Comparison of ENCODE assay signal across 34 cellular contexts in genomic region chr2:149872041-149872440, GRCh38.
"Had no signal": no experiment of that assay in that cellular context is flagged by ENCODE, and none has a peak within 500 bp of the region (broad histone marks: within the 10 kb centered on the region; RNA-seq: fewer than 3 reads in every experiment).

No MANE protein-coding gene starts in this region.

- H3K9me3 ChIP-seq: ascending aorta, body of pancreas, Peyer's patch had no signal

- H3K27me3 ChIP-seq: ascending aorta, body of pancreas, MG63, Peyer's patch had no signal

- H3K36me3 ChIP-seq: ascending aorta, MG63, Peyer's patch, WERI-Rb-1 had no signal

- DNase-seq: activated CD4-positive, alpha-beta T cell treated with anti-CD3 and anti-CD28 coated beads for 1 hour; activated CD4-positive, alpha-beta T cell treated with anti-CD3 and anti-CD28 coated beads, Interleukin-2, amount 10 ng/mL, durations not matched to agents 24 days and 14 days; activated CD4-positive, alpha-beta T cell treated with anti-CD3 and anti-CD28 coated beads, Interleukin-2, amount 50 U/mL, for 4 hours; activated CD4-positive, CD25-positive, alpha-beta regulatory T cell; activated CD8-positive, alpha-beta T cell treated with anti-CD3 and anti-CD28 coated beads for 36 hours; activated effector memory CD4-positive, alpha-beta T cell treated with anti-CD3 and anti-CD28 coated beads, Interleukin-2, amount 50 U/mL, for 16 hours; activated naive CD4-positive, alpha-beta T cell; activated naive CD4-positive, alpha-beta T cell treated with anti-CD3 and anti-CD28 coated beads, Interleukin-2, amount 50 U/mL, for 16 hours; activated naive CD8-positive, alpha-beta T cell treated with anti-CD3 and anti-CD28 coated beads for 36 hours; activated T-cell treated with anti-CD3 and anti-CD28 coated beads, Interleukin-2, amount 50 U/mL, for 1 hour; activated T-cell treated with anti-CD3 and anti-CD28 coated beads, Interleukin-2, amount 50 U/mL, for 72 hours; amygdala; body of pancreas; caudate nucleus; cerebellar nuclear complex; MG63; NCI-H1092; NCI-H1436 treated with DMSO at 0.1 percent for 48 hours; NCI-H1694 treated with DMSO at 0.1 percent for 48 hours; NCI-H2029; NCI-H345; NCI-H524 treated with DMSO at 0.1 percent for 48 hours; NK-92 treated with Interleukin-12 subunit alpha and Interleukin-12 subunit beta, amount 100 ng/mL, for 24 hours; PC-3; Peyer's patch; RPMI8226; SIG-M5; T-cell; T-helper 17 cell; T-helper 9 cell; WERI-Rb-1 had no signal

- H3K4me1 ChIP-seq: ascending aorta, body of pancreas, Peyer's patch had no signal

- H3K27ac ChIP-seq: ascending aorta, body of pancreas, Peyer's patch, WERI-Rb-1 had no signal

- ATAC-seq: activated CD8-positive, alpha-beta T cell treated with anti-CD3 and anti-CD28 coated beads for 36 hours; activated T-cell treated with anti-CD3 and anti-CD28 coated beads, Interleukin-2, amount 50 U/mL, for 72 hours; activated T-helper 17 cell treated with anti-CD3 and anti-CD28 coated beads, Interleukin-2, amount 50 U/mL, for 72 hours; body of pancreas; PC-3; SK-N-SH treated with all-trans-retinoic acid at 6 μM for 48 hours; T-cell; T-helper 17 cell had no signal

- H3K4me3 ChIP-seq: ascending aorta, body of pancreas, MG63, Peyer's patch had no signal
